ENCODE assay signal across 9 cellular contexts in the genomic region with DNA sequence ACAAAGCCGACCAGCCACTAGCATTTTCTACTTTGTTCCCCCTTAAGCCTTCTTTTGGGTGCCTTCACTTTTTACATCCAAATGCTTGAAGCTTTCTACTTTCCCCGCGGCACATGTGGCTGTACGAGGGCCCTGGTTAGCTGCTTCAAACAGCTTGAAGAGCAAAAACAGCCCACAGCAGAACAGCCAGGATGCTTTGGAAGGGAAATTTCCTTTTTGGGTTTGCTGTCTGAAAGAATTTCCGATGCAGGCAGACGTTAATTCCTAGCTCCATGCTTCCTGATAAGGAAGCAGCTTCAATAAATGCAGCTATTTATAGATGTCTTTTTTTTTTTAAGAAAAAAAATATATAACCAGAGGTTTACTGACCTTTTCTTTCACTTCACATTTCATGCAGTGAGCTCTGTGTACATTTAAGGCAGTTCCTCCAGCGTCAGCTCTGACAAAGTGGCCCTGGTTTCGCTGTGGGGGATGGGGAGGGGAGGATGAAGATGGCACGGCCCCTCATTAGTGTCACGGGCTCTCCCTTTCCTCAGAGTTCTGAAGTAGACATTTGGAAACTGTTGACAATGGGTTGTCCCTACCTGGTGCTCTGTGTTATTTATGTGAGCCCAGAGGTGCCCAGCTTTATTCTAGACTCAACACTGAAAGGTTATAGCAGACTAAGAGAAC.
A peak's percentile ranks its signal among the peaks of the same experiment; 100 is the strongest.
DNase-seq lines count a peak whose midpoint lies in the region; ATAC-seq and TF ChIP-seq lines count a peak whose summit lies in the region.
"Had no signal": no experiment of that assay in that cellular context is flagged by ENCODE, and none has a peak within 500 bp of the region (broad histone marks: within the 10 kb centered on the region; RNA-seq: fewer than 3 reads in every experiment).

No MANE protein-coding gene starts in this region.

- H3K4me3 Mint-ChIP-seq in CD14-positive monocyte (peak overlapping the region; percentile 50 to 57), mesothelial cell of epicardium (no peak overlapping the region)
- no peak overlapping the region for H3K4me3 Mint-ChIP-seq in activated naive CD8-positive, alpha-beta T cell treated with anti-CD3 and anti-CD28 coated beads, Interleukin-2, amount 50 U/mL, for 24 hours
- H3K4me3 Mint-ChIP-seq: effector memory CD8-positive, alpha-beta T cell had no signal

- H3K4me3 ChIP-seq in PC-9, result no peak overlapping the region

- H3K9me3 Mint-ChIP-seq in CD14-positive monocyte (peaks cover 0 to 2% (median 0%) of the 10 kb centered on the region in 7 donors), mesothelial cell of epicardium (no peaks in the 10 kb centered on the region)
- no peaks in the 10 kb centered on the region for H3K9me3 Mint-ChIP-seq in activated naive CD8-positive, alpha-beta T cell treated with anti-CD3 and anti-CD28 coated beads, Interleukin-2, amount 50 U/mL, for 24 hours
- H3K9me3 Mint-ChIP-seq: effector memory CD8-positive, alpha-beta T cell had no signal

- no peak overlapping the region for H3K4me2 ChIP-seq in PC-9

- H3K36me3 ChIP-seq in PC-9 (ENCODE audit: low read depth), result no peaks in the 10 kb centered on the region

- POLR2A ChIA-PET in PC-9 (lab: Charles Lee; ENCODE audit: unreplicated experiment), result interaction anchor here (0.6 kb wide), 2 partner anchors 37 to 1419 kb away, joined by 6 to 8 read pairs; no protein-coding TSS in a partner anchor

- H3K27ac Mint-ChIP-seq in CD14-positive monocyte (peak overlapping the region; percentile 91 to 98 (median 96)), mesothelial cell of epicardium (peak overlapping the region; percentile 85)
- peak overlapping the region; percentile 19 for H3K27ac Mint-ChIP-seq in activated naive CD8-positive, alpha-beta T cell treated with anti-CD3 and anti-CD28 coated beads, Interleukin-2, amount 50 U/mL, for 24 hours
- H3K27ac Mint-ChIP-seq: effector memory CD8-positive, alpha-beta T cell had no signal

- H4K20me1 ChIP-seq in PC-9 (ENCODE audit: insufficient read depth), result peaks cover 3% of the 10 kb centered on the region; the same call in 1 of the 2 replicates

- TF ChIP-seq CTCF in CD14-positive monocyte (IDR thresholded peaks at IDR 0.05) (no peak), mesothelial cell of epicardium (IDR thresholded peaks at IDR 0.05; ENCODE audit: unreplicated experiment) (no peak), PC-9 (conservative IDR thresholded peaks at IDR 0.05) (no peak)

- peaks cover 3% of the 10 kb centered on the region; the same call in 1 of the 2 replicates for H3K9me3 ChIP-seq in PC-9 (ENCODE audit: insufficient read depth, low read depth)

- peak; percentile 49 for ATAC-seq in GM21529 (IDR thresholded peaks at IDR 0.05; ENCODE audit: unreplicated experiment)
- ATAC-seq in activated naive CD8-positive, alpha-beta T cell treated with anti-CD3 and anti-CD28 coated beads, Interleukin-2, amount 50 U/mL, for 24 hours, result no peak
- no peak for ATAC-seq in GM19324 (IDR thresholded peaks at IDR 0.05; ENCODE audit: low FRiP score, unreplicated experiment)
- ATAC-seq: effector memory CD8-positive, alpha-beta T cell had no signal

- H3K27me3 Mint-ChIP-seq in CD14-positive monocyte (ENCODE audit: low read depth in 3 of 3) (no peaks in the 10 kb centered on the region), mesothelial cell of epicardium (ENCODE audit: low read depth) (no peaks in the 10 kb centered on the region)
- H3K27me3 Mint-ChIP-seq in activated naive CD8-positive, alpha-beta T cell treated with anti-CD3 and anti-CD28 coated beads, Interleukin-2, amount 50 U/mL, for 24 hours, result no peaks in the 10 kb centered on the region
- H3K27me3 Mint-ChIP-seq: effector memory CD8-positive, alpha-beta T cell had no signal

- H3K4me1 ChIP-seq in PC-9 (replicated peaks; ENCODE audit: insufficient read depth), result no peaks in the 10 kb centered on the region

- H3K79me2 ChIP-seq in PC-9 (ENCODE audit: low read depth), result 0 out of 2 replicates have a peak, but pooled peaks cover 4% of the 10 kb centered on the region

- H3F3A ChIP-seq in PC-9 (ENCODE audit: insufficient read depth, low read depth), result no peaks in the 10 kb centered on the region

- no peak overlapping the region for H2AFZ ChIP-seq in PC-9

- intact Hi-C loops in CD14-positive monocyte (cut with micrococcal nuclease) (loop anchor here (2.0 to 10.0 kb wide), 2 partner anchors 74 to 76 kb away; no protein-coding TSS in a partner anchor), PC-9 (cut with micrococcal nuclease; ENCODE audit: unreplicated experiment) (no loop called here)

- CTCF ChIA-PET in PC-9 (lab: Charles Lee), result no interaction called here

- H3K36me3 Mint-ChIP-seq in CD14-positive monocyte, result peaks cover 54 to 57% of the 10 kb centered on the region in 2 donors
- H3K36me3 Mint-ChIP-seq in activated naive CD8-positive, alpha-beta T cell treated with anti-CD3 and anti-CD28 coated beads, Interleukin-2, amount 50 U/mL, for 24 hours (ENCODE audit: low read depth), result peaks cover 14% of the 10 kb centered on the region
- peaks cover 16% of the 10 kb centered on the region for H3K36me3 Mint-ChIP-seq in mesothelial cell of epicardium

- no peaks in the 10 kb centered on the region for H3K9me2 ChIP-seq in PC-9 (ENCODE audit: insufficient read depth)

- DNase-seq in CD14-positive monocyte (ENCODE audit: low spot score), result peak; percentile 75
- no peak for DNase-seq in activated naive CD8-positive, alpha-beta T cell treated with anti-CD3 and anti-CD28 coated beads, Interleukin-2, amount 50 U/mL, for 24 hours
- DNase-seq in mesothelial cell of epicardium (ENCODE audit: low spot score in 2 of 2, unreplicated experiment in 2 of 2), result no peak
- DNase-seq in SHP77 treated with DMSO at 0.1 percent for 48 hours (lab: John Stamatoyannopoulos, UW), result no peak
- DNase-seq in LoVo (ENCODE audit: low spot score), result no peak
- DNase-seq in PC-9, result no peak
- DNase-seq: effector memory CD8-positive, alpha-beta T cell had no signal

- H3K4me1 Mint-ChIP-seq in CD14-positive monocyte (peaks cover 75% of the 10 kb centered on the region), mesothelial cell of epicardium (peaks cover 37% of the 10 kb centered on the region)
- H3K4me1 Mint-ChIP-seq in activated naive CD8-positive, alpha-beta T cell treated with anti-CD3 and anti-CD28 coated beads, Interleukin-2, amount 50 U/mL, for 24 hours, result peaks cover 50% of the 10 kb centered on the region

- H3K27ac ChIP-seq in PC-9, result no peak overlapping the region

- BruUV-seq in PC-9 (replicated peaks; lab: Mats Ljungman, UMichigan), result no TSS peak

- no peaks in the 10 kb centered on the region for H3K27me3 ChIP-seq in PC-9 (ENCODE audit: insufficient read depth, low read depth)

Comparison
In these comparisons a context has a peak if more than half of its experiments do, and no peak if none do; other contexts are left out.
1. H3K27ac Mint-ChIP-seq: peak in every context shown above with its lines; median percentile 96 in CD14-positive monocyte; 85 in mesothelial cell of epicardium; 19 in activated naive CD8-positive, alpha-beta T cell treated with anti-CD3 and anti-CD28 coated beads, Interleukin-2, amount 50 U/mL, for 24 hours.
2. H3K4me3 Mint-ChIP-seq: peak in CD14-positive monocyte (2 of 2); none in activated naive CD8-positive, alpha-beta T cell treated with anti-CD3 and anti-CD28 coated beads, Interleukin-2, amount 50 U/mL, for 24 hours (single experiment) and mesothelial cell of epicardium (single experiment).